ENCODE assay signal across 8 cellular contexts in genomic region chr2:201642086-201642578, GRCh38. TPM values are rescaled to one million over a fixed set of nuclear protein-coding genes. Genes with fewer than 3 reads are reported as not detected.
DNase-seq lines count a peak whose midpoint lies in the region; ATAC-seq, FAIRE-seq and TF ChIP-seq lines count a peak whose summit lies in the region.

No MANE protein-coding gene starts in this region.

- CTCF ChIA-PET in PC-9 (lab: Charles Lee) = interaction anchor here (0.6 kb wide), 1 partner anchor 284 kb away, joined by 4 read pairs; no protein-coding TSS in a partner anchor
- CTCF ChIA-PET in endothelial cell of umbilical vein (lab: Charles Lee) = interaction anchor here (1.0 to 2.3 kb wide), 4 partner anchors 11 to 176 kb away, joined by 3 to 13 read pairs (median 4); partner anchors contain the start of gene MPP4

- H3K4me2 ChIP-seq in PC-9 = peak overlapping the region; percentile 94
- peak overlapping the region; percentile 98 for H3K4me2 ChIP-seq in endothelial cell of umbilical vein (ENCODE audit: insufficient read depth, low read length)

- TF ChIP-seq CTCF in AG10803 (conservative IDR thresholded peaks at IDR 0.05; ENCODE audit: low read length) = no peak
- no peak for TF ChIP-seq CTCF in PC-9 (conservative IDR thresholded peaks at IDR 0.05)
- TF ChIP-seq CTCF in endothelial cell of umbilical vein (IDR thresholded peaks at IDR 0.05; ENCODE audit: extremely low read depth in 1 of 2, insufficient read depth in 1 of 2, low read depth in 1 of 2, low read length in 2 of 2) = no peak
- no peak for TF ChIP-seq CTCF in nephron (IDR thresholded peaks at IDR 0.05; ENCODE audit: unreplicated experiment in 3 of 3)

- no peak for DNase-seq in AG10803 (ENCODE audit: low read depth)
- DNase-seq in GM19239 (ENCODE audit: insufficient read length, low spot score) = no peak
- DNase-seq in PC-9 = no peak
- no peak for DNase-seq in endothelial cell of umbilical vein (ENCODE audit: low read depth, low spot score)
- DNase-seq in DMS 273 treated with DMSO at 0.1 percent for 48 hours (lab: John Stamatoyannopoulos, UW) = no peak
- DNase-seq in activated CD8-positive, alpha-beta memory T cell treated with anti-CD3 and anti-CD28 coated beads for 24 hours = no peak

- FAIRE-seq in GM19239 (lab: Jason Lieb, UNC) = peak; percentile 93
- FAIRE-seq in endothelial cell of umbilical vein (lab: Jason Lieb, UNC) = peak; percentile 21

- H3K4me1 Mint-ChIP-seq in nephron = peaks cover 30% of the 10 kb centered on the region

- H3K9me2 ChIP-seq in PC-9 (ENCODE audit: insufficient read depth) = no peaks in the 10 kb centered on the region

- peak overlapping the region; percentile 99 for H2AFZ ChIP-seq in PC-9
- peak overlapping the region; percentile 92 for H2AFZ ChIP-seq in endothelial cell of umbilical vein (ENCODE audit: low read depth, low read length)

- H4K20me1 ChIP-seq in PC-9 (ENCODE audit: insufficient read depth) (no peaks in the 10 kb centered on the region), endothelial cell of umbilical vein (replicated peaks; ENCODE audit: control insufficient read depth, extremely low read depth, insufficient read depth, low read length) (no peaks in the 10 kb centered on the region)

- H3K4me1 ChIP-seq in PC-9 (replicated peaks; ENCODE audit: insufficient read depth) (peaks cover 11% of the 10 kb centered on the region; the same call in 1 of the 2 replicates), endothelial cell of umbilical vein (ENCODE audit: control insufficient read depth, extremely low read depth, insufficient read depth, low read length) (peaks cover 12% of the 10 kb centered on the region)

- H3K27ac ChIP-seq in PC-9 (peak overlapping the region; percentile 73), endothelial cell of umbilical vein (ENCODE audit: insufficient read depth, low read depth, low read length) (peak overlapping the region; percentile 87)

- H3K9me3 Mint-ChIP-seq in nephron = no peaks in the 10 kb centered on the region

- no peaks in the 10 kb centered on the region for H3K27me3 Mint-ChIP-seq in nephron (ENCODE audit: low read depth)

- H3K4me3 ChIP-seq in AG10803 (ENCODE audit: low read length) (peak overlapping the region; percentile 84), PC-9 (peak overlapping the region; percentile 80), endothelial cell of umbilical vein (replicated peaks in 1 of 3; ENCODE audit: insufficient read depth in 1 of 3, low read depth in 1 of 3, low read length in 3 of 3) (peak overlapping the region; percentile 62 to 93 (median 77))

- no peaks in the 10 kb centered on the region for H3F3A ChIP-seq in PC-9 (ENCODE audit: insufficient read depth, low read depth)

- no peaks in the 10 kb centered on the region for H3K9me1 ChIP-seq in endothelial cell of umbilical vein (replicated peaks; ENCODE audit: control insufficient read depth, extremely low read depth, insufficient read depth, low read length)

- peaks cover 6% of the 10 kb centered on the region for H3K79me2 ChIP-seq in PC-9 (ENCODE audit: low read depth)
- H3K79me2 ChIP-seq in endothelial cell of umbilical vein (ENCODE audit: control insufficient read depth, insufficient read depth, low read length) = peaks cover 14% of the 10 kb centered on the region

- H3K27me3 ChIP-seq in PC-9 (ENCODE audit: insufficient read depth, low read depth) = no peaks in the 10 kb centered on the region
- H3K27me3 ChIP-seq in endothelial cell of umbilical vein (ENCODE audit: control insufficient read depth in 2 of 2, insufficient read depth in 2 of 2, low read length in 2 of 2) = no peaks in the 10 kb centered on the region

- dilution Hi-C loops in endothelial cell of umbilical vein (cut with MboI; ENCODE audit: extremely low pct_ligation_motif_present, low sequenced_read_pairs) = no loop called here

- H3K4me3 Mint-ChIP-seq in nephron = peak overlapping the region; percentile 92 to 99 (median 97)

- H3K36me3 ChIP-seq in PC-9 (ENCODE audit: low read depth) = no peaks in the 10 kb centered on the region
- no peaks in the 10 kb centered on the region for H3K36me3 ChIP-seq in endothelial cell of umbilical vein (ENCODE audit: control insufficient read depth in 2 of 2, extremely low read depth in 1 of 2, insufficient read depth in 2 of 2, low read length in 2 of 2)

- peak; percentile 40 for ATAC-seq in HG03342 (IDR thresholded peaks at IDR 0.05; ENCODE audit: unreplicated experiment)

- intact Hi-C loops in PC-9 (cut with micrococcal nuclease; ENCODE audit: unreplicated experiment) = loop anchor here (5.0 to 10.0 kb wide), 3 partner anchors 187 to 407 kb away; partner anchors contain the start of genes STRADB and TRAK2
- intact Hi-C loops in endothelial cell of umbilical vein (cut with micrococcal nuclease) = loop anchor here (2.0 to 5.0 kb wide), 3 partner anchors 65 to 191 kb away; partner anchors contain the start of genes ALS2, STRADB and TRAK2

- peaks cover 9% of the 10 kb centered on the region for H3K36me3 Mint-ChIP-seq in nephron (ENCODE audit: low read depth)

- peak overlapping the region; percentile 91 for H3K9ac ChIP-seq in endothelial cell of umbilical vein (replicated peaks; ENCODE audit: extremely low read depth, insufficient read depth, low read length)

- H3K9me3 ChIP-seq in PC-9 (ENCODE audit: insufficient read depth, low read depth) = no peaks in the 10 kb centered on the region
- no peaks in the 10 kb centered on the region for H3K9me3 ChIP-seq in endothelial cell of umbilical vein (replicated peaks; ENCODE audit: control insufficient read depth, insufficient read depth, low read length)

- TF ChIP-seq POLR2A in endothelial cell of umbilical vein (IDR thresholded peaks at IDR 0.05; ENCODE audit: low read depth, low read length) = no peak

- peak overlapping the region; percentile 99 for H3K27ac Mint-ChIP-seq in nephron

- BruUV-seq in PC-9 (replicated peaks; lab: Mats Ljungman, UMichigan) (TSS peak; percentile 50), endothelial cell of umbilical vein (replicated peaks; lab: Mats Ljungman, UMichigan) (TSS peak; percentile 71)

- POLR2A ChIA-PET in PC-9 (lab: Charles Lee; ENCODE audit: unreplicated experiment) = no interaction called here
- POLR2A ChIA-PET in endothelial cell of umbilical vein (lab: Charles Lee) = no interaction called here

TF ChIP-seq in endothelial cell of umbilical vein, 7 proteins besides CTCF, POLR2A, EP300 and RAD21:
- TF ChIP-seq POLR2AphosphoS5 (IDR thresholded peaks at IDR 0.05; ENCODE audit: insufficient read depth, low read depth, low read length) = no peak
- no peak for TF ChIP-seq GATA2 (IDR thresholded peaks at IDR 0.05; ENCODE audit: insufficient read depth, insufficient read length, low read depth, low read length)
- no peak for TF ChIP-seq EZH2 (IDR thresholded peaks at IDR 0.05; ENCODE audit: borderline replicate concordance, low read depth, low read length, severe bottlenecking)
- no peak for TF ChIP-seq FOS (IDR thresholded peaks at IDR 0.05; ENCODE audit: borderline replicate concordance, insufficient read depth, low read length)
- TF ChIP-seq MAX (IDR thresholded peaks at IDR 0.05; ENCODE audit: insufficient read depth, insufficient read length) = no peak
- no peak for TF ChIP-seq MYC (IDR thresholded peaks at IDR 0.05; ENCODE audit: low read depth, low read length)
- no peak for TF ChIP-seq JUN (IDR thresholded peaks at IDR 0.05; ENCODE audit: borderline replicate concordance, insufficient read depth, insufficient read length, low read depth)

RNA-seq across cellular contexts. Expression of gene TMEM237, which starts 1.2 kb away (rescaled TPM):
- total RNA-seq in PC-9 (2021) = 21.6 and 24.5 TPM in 2 replicates
- total RNA-seq in endothelial cell of umbilical vein = 57.2 and 64.7 TPM in 2 replicates
- 36.3 and 41.2 TPM in 2 replicates for polyA plus RNA-seq in endothelial cell of umbilical vein
- polyA plus RNA-seq in endothelial cell of umbilical vein (2011; cell fraction: cytosol; rRNA removed) = 43.5 and 52.9 TPM in 2 replicates
- polyA plus RNA-seq in endothelial cell of umbilical vein (2011; cell fraction: nucleus; rRNA removed) = 43.9 and 58.1 TPM in 2 replicates
- 28.2 and 36.8 TPM in 2 replicates for polyA plus RNA-seq in endothelial cell of umbilical vein (2012)
- 56.0 and 66.7 TPM in 2 replicates for polyA minus RNA-seq in endothelial cell of umbilical vein
- polyA minus RNA-seq in endothelial cell of umbilical vein (2011; cell fraction: cytosol; rRNA and poly(A)+ RNA removed) = 7.5 TPM
- polyA minus RNA-seq in endothelial cell of umbilical vein (2011; cell fraction: nucleus; rRNA and poly(A)+ RNA removed) = 35.4 and 55.9 TPM in 2 replicates

RNA-seq across cellular contexts. Expression of gene MPP4, which starts 56.3 kb away (rescaled TPM):
- not detected in 2 replicates for total RNA-seq in PC-9 (2021)
- total RNA-seq in endothelial cell of umbilical vein = 7.6 and 9.7 TPM in 2 replicates
- polyA plus RNA-seq in endothelial cell of umbilical vein = 5.3 and 5.6 TPM in 2 replicates
- polyA plus RNA-seq in endothelial cell of umbilical vein (2011; cell fraction: cytosol; rRNA removed) = 5.3 and 5.6 TPM in 2 replicates
- polyA plus RNA-seq in endothelial cell of umbilical vein (2011; cell fraction: nucleus; rRNA removed) = 23.4 and 30.5 TPM in 2 replicates
- polyA plus RNA-seq in endothelial cell of umbilical vein (2012) = 2.5 and 4.8 TPM in 2 replicates
- polyA minus RNA-seq in endothelial cell of umbilical vein = 7.1 and 7.3 TPM in 2 replicates
- polyA minus RNA-seq in endothelial cell of umbilical vein (2011; cell fraction: cytosol; rRNA and poly(A)+ RNA removed) = not detected
- polyA minus RNA-seq in endothelial cell of umbilical vein (2011; cell fraction: nucleus; rRNA and poly(A)+ RNA removed) = 10.3 and 18.0 TPM in 2 replicates
